In genomic region chr13:20371825-20372224, GRCh38 we compare ENCODE assay signal across 25 cellular contexts.
"Had no signal": no experiment of that assay in that cellular context is flagged by ENCODE, and none has a peak within 500 bp of the region (broad histone marks: within the 10 kb centered on the region; RNA-seq: fewer than 3 reads in every experiment).

No MANE protein-coding gene starts in this region.

- H3K4me3 ChIP-seq: cardiac muscle cell, SK-N-MC had no signal

- H3K4me1 Mint-ChIP-seq: activated B cell treated with CpG ODN at 0.5 μM for 24 hours; activated naive CD4-positive, alpha-beta T cell treated with anti-CD3 and anti-CD28 coated beads, Interleukin-2, amount 10 ng/mL, durations not matched to agents 7 days and 5 days; activated naive CD8-positive, alpha-beta T cell treated with anti-CD3 and anti-CD28 coated beads for 36 hours; T-cell had no signal

- H3K9me3 Mint-ChIP-seq: activated B cell treated with CpG ODN at 0.5 μM for 24 hours; activated CD4-positive, alpha-beta T cell treated with anti-CD3 and anti-CD28 coated beads, Interleukin-2, amount 10 ng/mL, durations not matched to agents 24 days and 14 days; activated naive CD4-positive, alpha-beta T cell treated with anti-CD3 and anti-CD28 coated beads, Interleukin-2, amount 10 ng/mL, durations not matched to agents 7 days and 5 days; activated naive CD8-positive, alpha-beta T cell treated with anti-CD3 and anti-CD28 coated beads for 36 hours; activated T-cell treated with anti-CD3 and anti-CD28 coated beads, Interleukin-2, amount 50 U/mL, for 72 hours; activated T-helper 2 cell treated with anti-CD3 and anti-CD28 coated beads, Interferon-gamma antibody, Interleukin-2, Interleukin-4, amounts not matched to agents 10 μg/mL and 5 μg/mL and 100 μg/mL, durations not matched to agents 14 hours and 24 hours and 36 hours; T-cell had no signal

- DNase-seq: activated B cell treated with CpG ODN at 0.5 μM for 24 hours; activated CD4-positive, alpha-beta T cell treated with anti-CD3 and anti-CD28 coated beads for 1 hour; activated CD4-positive, alpha-beta T cell treated with anti-CD3 and anti-CD28 coated beads, Interleukin-2, amount 10 ng/mL, durations not matched to agents 24 days and 14 days; activated CD4-positive, alpha-beta T cell treated with anti-CD3 and anti-CD28 coated beads, Interleukin-2, amount 50 U/mL, for 48 hours; activated gamma-delta T cell treated with Interleukin-2 at 50 U/mL for 16 hours; activated naive CD4-positive, alpha-beta T cell treated with anti-CD3 and anti-CD28 coated beads, Interleukin-2, amount 10 ng/mL, durations not matched to agents 7 days and 5 days; activated naive CD8-positive, alpha-beta T cell treated with anti-CD3 and anti-CD28 coated beads for 36 hours; activated T-cell treated with anti-CD3 and anti-CD28 coated beads for 4 hours; activated T-cell treated with anti-CD3 and anti-CD28 coated beads, Interleukin-2, amount 50 U/mL, for 72 hours; brain microvascular endothelial cell; KG1; MV-4-11; NCI-H1092 treated with DMSO at 0.1 percent for 48 hours; NCI-H1436 treated with DMSO at 0.1 percent for 48 hours; NCI-H187; NCI-H2081; NCI-H510A treated with DMSO at 0.1 percent for 48 hours; NCI-H69; T-cell; T1000 had no signal

- H3K36me3 Mint-ChIP-seq: activated naive CD8-positive, alpha-beta T cell treated with anti-CD3 and anti-CD28 coated beads for 36 hours; T-cell had no signal

- H3K27me3 ChIP-seq: cardiac muscle cell had no signal

- H3K4me3 Mint-ChIP-seq: activated B cell treated with CpG ODN at 0.5 μM for 24 hours; activated CD4-positive, alpha-beta T cell treated with anti-CD3 and anti-CD28 coated beads, Interleukin-2, amount 10 ng/mL, durations not matched to agents 24 days and 14 days; activated naive CD4-positive, alpha-beta T cell treated with anti-CD3 and anti-CD28 coated beads, Interleukin-2, amount 10 ng/mL, durations not matched to agents 7 days and 5 days; activated naive CD8-positive, alpha-beta T cell treated with anti-CD3 and anti-CD28 coated beads for 36 hours; activated T-cell treated with anti-CD3 and anti-CD28 coated beads, Interleukin-2, amount 50 U/mL, for 72 hours; T-cell had no signal

- H3K36me3 ChIP-seq: brain microvascular endothelial cell, cardiac muscle cell had no signal

- H3K27ac ChIP-seq: brain microvascular endothelial cell, cardiac muscle cell, SK-N-MC had no signal

- H3K27ac Mint-ChIP-seq: activated B cell treated with CpG ODN at 0.5 μM for 24 hours; activated CD4-positive, alpha-beta T cell treated with anti-CD3 and anti-CD28 coated beads, Interleukin-2, amount 10 ng/mL, durations not matched to agents 24 days and 14 days; activated naive CD4-positive, alpha-beta T cell treated with anti-CD3 and anti-CD28 coated beads, Interleukin-2, amount 10 ng/mL, durations not matched to agents 7 days and 5 days; activated naive CD8-positive, alpha-beta T cell treated with anti-CD3 and anti-CD28 coated beads for 36 hours; activated T-helper 2 cell treated with anti-CD3 and anti-CD28 coated beads, Interferon-gamma antibody, Interleukin-2, Interleukin-4, amounts not matched to agents 10 μg/mL and 5 μg/mL and 100 μg/mL, durations not matched to agents 14 hours and 24 hours and 36 hours; T-cell had no signal

- FAIRE-seq: TTC549 had no signal

- ATAC-seq: Right ventricle myocardium inferior, T-cell had no signal
